ENCODE assay signal across 8 cellular contexts in the genomic region with DNA sequence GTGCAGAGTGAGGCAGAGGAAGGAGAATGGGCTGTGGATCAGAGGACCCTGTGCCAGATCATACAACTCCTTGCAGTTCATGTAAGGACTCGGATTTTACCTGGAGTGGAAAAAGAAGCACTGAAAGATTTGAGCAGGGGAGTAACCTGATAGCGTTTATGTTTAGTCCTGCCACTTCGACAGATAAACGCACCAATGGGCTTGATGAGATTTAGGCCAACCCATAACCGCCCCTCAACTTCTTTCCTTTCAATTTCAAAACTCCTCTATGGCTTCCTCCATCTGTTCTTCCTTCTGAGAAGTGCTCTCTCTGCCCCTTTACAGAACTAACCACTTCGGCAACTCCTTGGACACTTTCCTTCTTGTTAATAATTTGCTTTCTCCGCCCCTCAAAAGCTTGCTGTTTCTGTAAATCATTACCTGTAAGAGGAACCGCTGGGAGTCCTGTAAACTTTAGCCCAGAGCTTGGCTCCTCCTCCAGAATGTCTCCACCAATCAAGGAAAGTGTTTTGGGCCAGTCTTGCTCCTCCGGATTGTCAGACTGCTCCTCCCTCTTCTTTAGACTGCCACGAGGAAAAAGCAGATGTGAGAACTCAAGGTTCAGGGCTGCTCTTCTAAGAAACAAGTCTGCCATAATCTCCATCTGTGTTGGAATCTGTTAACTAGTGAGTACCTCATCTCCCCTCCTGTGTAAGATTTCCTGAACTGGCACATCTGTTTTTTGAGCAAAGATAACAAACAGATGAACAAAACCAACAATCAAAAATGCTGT. TPM values are rescaled to one million over a fixed set of nuclear protein-coding genes. Genes with fewer than 3 reads are reported as not detected.
DNase-seq lines count a peak whose midpoint lies in the region; ATAC-seq, FAIRE-seq and TF ChIP-seq lines count a peak whose summit lies in the region.

A gene with protein sequence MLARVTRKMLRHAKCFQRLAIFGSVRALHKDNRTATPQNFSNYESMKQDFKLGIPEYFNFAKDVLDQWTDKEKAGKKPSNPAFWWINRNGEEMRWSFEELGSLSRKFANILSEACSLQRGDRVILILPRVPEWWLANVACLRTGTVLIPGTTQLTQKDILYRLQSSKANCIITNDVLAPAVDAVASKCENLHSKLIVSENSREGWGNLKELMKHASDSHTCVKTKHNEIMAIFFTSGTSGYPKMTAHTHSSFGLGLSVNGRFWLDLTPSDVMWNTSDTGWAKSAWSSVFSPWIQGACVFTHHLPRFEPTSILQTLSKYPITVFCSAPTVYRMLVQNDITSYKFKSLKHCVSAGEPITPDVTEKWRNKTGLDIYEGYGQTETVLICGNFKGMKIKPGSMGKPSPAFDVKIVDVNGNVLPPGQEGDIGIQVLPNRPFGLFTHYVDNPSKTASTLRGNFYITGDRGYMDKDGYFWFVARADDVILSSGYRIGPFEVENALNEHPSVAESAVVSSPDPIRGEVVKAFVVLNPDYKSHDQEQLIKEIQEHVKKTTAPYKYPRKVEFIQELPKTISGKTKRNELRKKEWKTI (plus strand): TSS at position 554 of the 772 bp plus-strand sequence. CDS start 6,021 bp downstream, outside the sequence.

- H3K36me3 ChIP-seq in endothelial cell of umbilical vein (ENCODE audit: control insufficient read depth in 2 of 2, extremely low read depth in 1 of 2, insufficient read depth in 2 of 2, low read length in 2 of 2) (no peaks in the 10 kb centered on the region), mucosa of stomach (ENCODE audit: control insufficient read depth, insufficient read depth, low read length) (no peaks in the 10 kb centered on the region)

- peaks cover 7 to 9% of the 10 kb centered on the region in 2 experiments for H3K27me3 ChIP-seq in endothelial cell of umbilical vein (ENCODE audit: control insufficient read depth in 2 of 2, insufficient read depth in 2 of 2, low read length in 2 of 2)
- no peaks in the 10 kb centered on the region for H3K27me3 ChIP-seq in mucosa of stomach (ENCODE audit: control insufficient read depth, insufficient read depth, low read length)

- H3K79me2 ChIP-seq in endothelial cell of umbilical vein (ENCODE audit: control insufficient read depth, insufficient read depth, low read length) = no peaks in the 10 kb centered on the region

- no peaks in the 10 kb centered on the region for H3K9me1 ChIP-seq in endothelial cell of umbilical vein (replicated peaks; ENCODE audit: control insufficient read depth, extremely low read depth, insufficient read depth, low read length)

- H3K9me3 ChIP-seq in endothelial cell of umbilical vein (replicated peaks; ENCODE audit: control insufficient read depth, insufficient read depth, low read length) (no peaks in the 10 kb centered on the region), mucosa of stomach (ENCODE audit: control insufficient read depth, low read length) (no peaks in the 10 kb centered on the region)

- ATAC-seq in GM18499 (IDR thresholded peaks at IDR 0.05; ENCODE audit: insufficient read depth, unreplicated experiment) (peak; percentile 80), HG02623 (IDR thresholded peaks at IDR 0.05; ENCODE audit: unreplicated experiment) (peak; percentile 98)
- peak; percentile 99 for ATAC-seq in stimulated activated naive CD8-positive, alpha-beta T cell treated with anti-CD3 and anti-CD28 coated beads, Interleukin-15, Interleukin-2, amounts not matched to agents 100 U/mL and 50 U/mL, for 24 hours

- H4K20me1 ChIP-seq in endothelial cell of umbilical vein (replicated peaks; ENCODE audit: control insufficient read depth, extremely low read depth, insufficient read depth, low read length) = no peaks in the 10 kb centered on the region

- dilution Hi-C loops in endothelial cell of umbilical vein (cut with MboI; ENCODE audit: extremely low pct_ligation_motif_present, low sequenced_read_pairs) = no loop called here

- CTCF ChIA-PET in endothelial cell of umbilical vein (lab: Charles Lee) = interaction anchor here (3.2 kb wide), 1 partner anchor 10 kb away, joined by 15 read pairs; no protein-coding TSS in a partner anchor

- no peak for TF ChIP-seq CTCF in endothelial cell of umbilical vein (IDR thresholded peaks at IDR 0.05; ENCODE audit: extremely low read depth in 1 of 2, insufficient read depth in 1 of 2, low read depth in 1 of 2, low read length in 2 of 2)

- intact Hi-C loops in endothelial cell of umbilical vein (cut with micrococcal nuclease) = no loop called here

- DNase-seq in NAMALWA (ENCODE audit: low spot score) (peak; percentile 92), endothelial cell of umbilical vein (ENCODE audit: low read depth, low spot score) (peak; percentile 46), NCI-H128 (lab: John Stamatoyannopoulos, UW; ENCODE audit: unreplicated experiment) (no peak)
- peak; percentile 73 for DNase-seq in activated CD8-positive, alpha-beta memory T cell treated with anti-CD3 and anti-CD28 coated beads for 24 hours
- peak; percentile 56 for DNase-seq in stimulated activated naive CD8-positive, alpha-beta T cell treated with anti-CD3 and anti-CD28 coated beads, Interleukin-15, Interleukin-2, amounts not matched to agents 100 U/mL and 50 U/mL, for 24 hours

- no peak within 1 kb of the TSS for H3K27ac ChIP-seq in endothelial cell of umbilical vein (ENCODE audit: insufficient read depth, low read depth, low read length)

- H3K9ac ChIP-seq in endothelial cell of umbilical vein (replicated peaks; ENCODE audit: extremely low read depth, insufficient read depth, low read length) = no peak within 1 kb of the TSS
- H3K9ac ChIP-seq in mucosa of stomach (ENCODE audit: low read length) = peak within 1 kb of the TSS; percentile 38

- peak within 1 kb of the TSS; percentile 62 for H3K4me2 ChIP-seq in endothelial cell of umbilical vein (ENCODE audit: insufficient read depth, low read length)

- no TSS peak for BruUV-seq in endothelial cell of umbilical vein (replicated peaks; lab: Mats Ljungman, UMichigan)

- FAIRE-seq in endothelial cell of umbilical vein (lab: Jason Lieb, UNC) = no peak

- no peaks in the 10 kb centered on the region for H3K4me1 ChIP-seq in endothelial cell of umbilical vein (ENCODE audit: control insufficient read depth, extremely low read depth, insufficient read depth, low read length)
- no peaks in the 10 kb centered on the region for H3K4me1 ChIP-seq in mucosa of stomach (ENCODE audit: control insufficient read depth, insufficient read depth, low read length)

- peak within 1 kb of the TSS in 1 of 3 experiments; percentile 61 for H3K4me3 ChIP-seq in endothelial cell of umbilical vein (replicated peaks in 1 of 3; ENCODE audit: insufficient read depth in 1 of 3, low read depth in 1 of 3, low read length in 3 of 3)
- peak within 1 kb of the TSS; percentile 0 for H3K4me3 ChIP-seq in mucosa of stomach (ENCODE audit: low read length)

- POLR2A ChIA-PET in endothelial cell of umbilical vein (lab: Charles Lee) = interaction anchor here (1.1 kb wide), 1 partner anchor 22 kb away, joined by 3 read pairs; a partner anchor contains a TSS

- no peak for TF ChIP-seq POLR2A in endothelial cell of umbilical vein (IDR thresholded peaks at IDR 0.05; ENCODE audit: low read depth, low read length)

- H2AFZ ChIP-seq in endothelial cell of umbilical vein (ENCODE audit: low read depth, low read length) = peak within 1 kb of the TSS; percentile 81

TF ChIP-seq in endothelial cell of umbilical vein, 7 proteins besides CTCF, POLR2A, EP300 and RAD21:
- TF ChIP-seq GATA2 (IDR thresholded peaks at IDR 0.05; ENCODE audit: insufficient read depth, insufficient read length, low read depth, low read length) (no peak), POLR2AphosphoS5 (IDR thresholded peaks at IDR 0.05; ENCODE audit: insufficient read depth, low read depth, low read length) (no peak), EZH2 (IDR thresholded peaks at IDR 0.05; ENCODE audit: borderline replicate concordance, low read depth, low read length, severe bottlenecking) (no peak)
- TF ChIP-seq, protein P1, sequence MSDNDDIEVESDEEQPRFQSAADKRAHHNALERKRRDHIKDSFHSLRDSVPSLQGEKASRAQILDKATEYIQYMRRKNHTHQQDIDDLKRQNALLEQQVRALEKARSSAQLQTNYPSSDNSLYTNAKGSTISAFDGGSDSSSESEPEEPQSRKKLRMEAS (IDR thresholded peaks at IDR 0.05; ENCODE audit: insufficient read depth, insufficient read length) = no peak

RNA-seq across cellular contexts. Expression of the gene that starts here (rescaled TPM):
- total RNA-seq in endothelial cell of umbilical vein = 10.2 and 37.3 TPM in 2 replicates
- 23.7 and 33.2 TPM in 2 replicates for polyA plus RNA-seq in endothelial cell of umbilical vein
- 13.6 and 15.3 TPM in 2 replicates for polyA plus RNA-seq in endothelial cell of umbilical vein (2011; cell fraction: cytosol; rRNA removed)
- polyA plus RNA-seq in endothelial cell of umbilical vein (2011; cell fraction: nucleus; rRNA removed) = 135 and 144 TPM in 2 replicates
- polyA plus RNA-seq in endothelial cell of umbilical vein (2012) = 11.6 and 19.5 TPM in 2 replicates
- 123 and 157 TPM in 2 replicates for polyA minus RNA-seq in endothelial cell of umbilical vein
- polyA minus RNA-seq in endothelial cell of umbilical vein (2011; cell fraction: cytosol; rRNA and poly(A)+ RNA removed) = not detected
- polyA minus RNA-seq in endothelial cell of umbilical vein (2011; cell fraction: nucleus; rRNA and poly(A)+ RNA removed) = 131 and 193 TPM in 2 replicates
